7 cellular contexts compared by ENCODE assay signal in the genomic region with DNA sequence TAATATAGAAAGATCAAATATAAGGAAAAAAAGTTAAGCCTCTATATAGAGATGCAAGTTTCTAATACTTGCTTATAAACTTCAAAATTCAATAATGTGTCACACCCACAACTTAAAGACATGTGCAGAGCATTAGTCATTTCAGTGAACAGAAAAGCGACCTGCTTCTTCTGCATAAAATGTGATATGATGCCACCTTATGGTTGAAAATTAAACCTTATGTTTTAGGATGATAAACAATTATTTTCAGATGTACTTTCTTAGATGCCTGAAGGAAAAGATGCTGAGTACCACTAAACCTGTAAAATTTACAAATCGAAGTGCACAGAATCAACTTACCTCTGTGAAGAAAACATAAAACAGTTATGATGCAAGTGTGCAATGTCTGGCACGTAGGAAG.
DNase-seq lines count a peak whose midpoint lies in the region; ATAC-seq and TF ChIP-seq lines count a peak whose summit lies in the region.

No MANE protein-coding gene starts in this region.

- H3K9ac ChIP-seq in HCT116 (ENCODE audit: low read length) = no peak overlapping the region

- no peaks in the 10 kb centered on the region for H3K9me3 ChIP-seq in HCT116 (ENCODE audit: control insufficient read depth in 1 of 2, insufficient read depth in 1 of 2, low read depth in 1 of 2, low read length in 2 of 2)

- no peaks in the 10 kb centered on the region for H3K4me1 ChIP-seq in HCT116 (ENCODE audit: control insufficient read depth in 1 of 2, insufficient read depth in 2 of 2, low read length in 2 of 2)

- no peak for TF ChIP-seq POLR2A in HCT116 (IDR thresholded peaks at IDR 0.05; ENCODE audit: borderline replicate concordance, extremely low read depth, insufficient read depth, insufficient read length)

- CTCF ChIA-PET in HCT116 (lab: Charles Lee) = interaction anchor here (1.5 to 2.0 kb wide), 3 partner anchors 496 to 702 kb away, joined by 5 to 7 read pairs (median 6); no protein-coding TSS in a partner anchor

- POLR2A ChIA-PET in HCT116 (lab: Charles Lee) = no interaction called here

- peaks cover 8% of the 10 kb centered on the region; the same call in 1 of the 2 replicates for H3K27me3 ChIP-seq in HCT116 (ENCODE audit: insufficient read depth, low read length)

- H2AFZ ChIP-seq in HCT116 (ENCODE audit: low read depth, low read length, poor library complexity, severe bottlenecking) = no peak overlapping the region

- H3K36me3 ChIP-seq in HCT116 (ENCODE audit: control insufficient read depth in 1 of 2, insufficient read depth in 2 of 2, low read length in 2 of 2) = no peaks in the 10 kb centered on the region

- no peak overlapping the region for H3K27ac ChIP-seq in HCT116 (ENCODE audit: low read depth, low read length)

- no peaks in the 10 kb centered on the region for H4K20me1 ChIP-seq in HCT116 (ENCODE audit: insufficient read depth)

- H3K79me2 ChIP-seq in HCT116 (ENCODE audit: insufficient read depth, low read length) = no peaks in the 10 kb centered on the region

- ATAC-seq in HCT116 (peak; percentile 60), GM18519 (IDR thresholded peaks at IDR 0.05; ENCODE audit: low FRiP score, unreplicated experiment) (no peak), HG03135 (IDR thresholded peaks at IDR 0.05; ENCODE audit: unreplicated experiment) (no peak)

- no peak overlapping the region for H3K4me3 ChIP-seq in HCT116 (replicated peaks in 1 of 2; ENCODE audit: low read depth in 1 of 2, low read length in 2 of 2)

- H3K4me2 ChIP-seq in HCT116 (ENCODE audit: low read length) = no peak overlapping the region

- peak; percentile 75 for TF ChIP-seq RAD21 in HCT116 (IDR thresholded peaks at IDR 0.05; ENCODE audit: low read depth)

- intact Hi-C loops in HCT116 (cut with micrococcal nuclease) = loop anchor here (2.0 to 10.0 kb wide), 3 partner anchors 500 to 738 kb away; no protein-coding TSS in a partner anchor

- BruUV-seq in HCT116 (replicated peaks; lab: Mats Ljungman, UMichigan) = no TSS peak

- TF ChIP-seq CTCF in HCT116 (IDR thresholded peaks at IDR 0.05 in 2 of 3, conservative IDR thresholded peaks at IDR 0.05 in 1 of 3; ENCODE audit: borderline replicate concordance in 1 of 3, insufficient read depth in 1 of 3, low read depth in 2 of 3, low read length in 2 of 3) = peak in 2 of 3 experiments; percentile 49 to 53; a peak in 3 of 6 replicates

- DNase-seq in HCT116 (ENCODE audit: low read depth, low spot score) (peak; percentile 34), NCI-H446 (lab: John Stamatoyannopoulos, UW) (peak; percentile 6 to 52), cerebellum (ENCODE audit: low spot score) (peak; percentile 54), non-pigmented ciliary epithelial cell (ENCODE audit: low read depth) (peak; percentile 40), islet precursor cell (no peak)

- RAD21 ChIA-PET in HCT116 (lab: Charles Lee; ENCODE audit: low non-redundant PET in 1 of 2, low total read pairs in 2 of 2, uncharacterized antibody in 2 of 2, unreplicated experiment in 2 of 2) = interaction anchor here (0.7 to 0.9 kb wide), 2 partner anchors 155 to 497 kb away, joined by 3 to 5 read pairs; no protein-coding TSS in a partner anchor

- H3K9me2 ChIP-seq in HCT116 (ENCODE audit: insufficient read depth) = no peaks in the 10 kb centered on the region

TF ChIP-seq in HCT116, 20 proteins besides CTCF, POLR2A, EP300 and RAD21:
- TF ChIP-seq EZH2phosphoT487 (IDR thresholded peaks at IDR 0.05; ENCODE audit: borderline replicate concordance) (no peak), ELF1 (IDR thresholded peaks at IDR 0.05; ENCODE audit: borderline replicate concordance, low read depth) (no peak), EZH2 (IDR thresholded peaks at IDR 0.05) (no peak), FOSL1 (IDR thresholded peaks at IDR 0.05; ENCODE audit: low read depth) (no peak), JUND (IDR thresholded peaks at IDR 0.05) (no peak), ZNF274 (IDR thresholded peaks at IDR 0.05; ENCODE audit: low read depth, low read length) (no peak), SRF (IDR thresholded peaks at IDR 0.05; ENCODE audit: low read depth) (no peak)
- TF ChIP-seq, protein P1, sequence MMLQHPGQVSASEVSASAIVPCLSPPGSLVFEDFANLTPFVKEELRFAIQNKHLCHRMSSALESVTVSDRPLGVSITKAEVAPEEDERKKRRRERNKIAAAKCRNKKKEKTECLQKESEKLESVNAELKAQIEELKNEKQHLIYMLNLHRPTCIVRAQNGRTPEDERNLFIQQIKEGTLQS (IDR thresholded peaks at IDR 0.05) = no peak
- TF ChIP-seq, protein P2, sequence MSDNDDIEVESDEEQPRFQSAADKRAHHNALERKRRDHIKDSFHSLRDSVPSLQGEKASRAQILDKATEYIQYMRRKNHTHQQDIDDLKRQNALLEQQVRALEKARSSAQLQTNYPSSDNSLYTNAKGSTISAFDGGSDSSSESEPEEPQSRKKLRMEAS (IDR thresholded peaks at IDR 0.05) = no peak
